ENCODE assay signal across 25 cellular contexts in genomic region chr15:65404196-65404872, GRCh38. TPM values are rescaled to one million over a fixed set of nuclear protein-coding genes. Genes with fewer than 3 reads are reported as not detected.
DNase-seq lines count a peak whose midpoint lies in the region; TF ChIP-seq lines count a peak whose summit lies in the region.
"Had no signal": no experiment of that assay in that cellular context is flagged by ENCODE, and none has a peak within 500 bp of the region (broad histone marks: within the 10 kb centered on the region; RNA-seq: fewer than 3 reads in every experiment).

No MANE protein-coding gene starts in this region.

- peaks cover 72% of the 10 kb centered on the region for H3K4me1 Mint-ChIP-seq in nephron

- no peak overlapping the region for H3K14ac ChIP-seq in mesenchymal stem cell (ENCODE audit: low read length in 2 of 2)

- H3K79me1 ChIP-seq in mesenchymal stem cell (replicated peaks; ENCODE audit: low read length, poor library complexity, severe bottlenecking) = peaks cover 12% of the 10 kb centered on the region

- no peak overlapping the region for H2BK15ac ChIP-seq in mesenchymal stem cell (ENCODE audit: low read depth, poor library complexity, severe bottlenecking)

- H3K36me3 ChIP-seq in smooth muscle cell (ENCODE audit: low read depth) = no peaks in the 10 kb centered on the region
- H3K36me3 ChIP-seq in mesenchymal stem cell (ENCODE audit: control insufficient read depth in 1 of 2, insufficient read depth in 2 of 2, low read depth in 1 of 2, low read length in 2 of 2) = peaks cover 0 to 20% of the 10 kb centered on the region in 2 experiments
- H3K36me3 ChIP-seq: SJSA1 had no signal

- peak; percentile 32 for DNase-seq in NCI-H82 (lab: John Stamatoyannopoulos, UW)
- no peak for DNase-seq in NCI-H82 treated with DMSO at 0.1 percent for 48 hours (lab: John Stamatoyannopoulos, UW; ENCODE audit: unreplicated experiment)
- peak; percentile 4 for DNase-seq in epidermal melanocyte (ENCODE audit: insufficient read length, low spot score)
- DNase-seq in smooth muscle cell (lab: John Stamatoyannopoulos, UW; ENCODE audit: unreplicated experiment) = no peak
- no peak for DNase-seq in stimulated activated CD4-positive, alpha-beta T cell treated with anti-CD3 and anti-CD28 coated beads, Interleukin-4, amount 100 ng/mL, for 4 hours
- DNase-seq in EL = no peak
- DNase-seq in mesenchymal stem cell = no peak
- DNase-seq: AML-193, COR-L47, DMS 273 treated with DMSO at 0.1 percent for 48 hours, DND-41, GDM1, GM23248, HFFc6, IMR-90, Karpas-422, NCI-H1417 treated with DMSO at 0.1 percent for 48 hours, NCI-H187 treated with DMSO at 0.1 percent for 48 hours, NCI-H226, NCI-H524 treated with DMSO at 0.1 percent for 48 hours had no signal

- no peak overlapping the region for H3K4ac ChIP-seq in mesenchymal stem cell (ENCODE audit: low read depth in 1 of 2, low read length in 2 of 2)

- H3K4me3 Mint-ChIP-seq in nephron = peak overlapping the region in 1 of 3 experiments; percentile 63
- H3K4me3 Mint-ChIP-seq: HFFc6 had no signal

- H3K4me3 ChIP-seq in smooth muscle cell = no peak overlapping the region
- no peak overlapping the region for H3K4me3 ChIP-seq in mesenchymal stem cell (ENCODE audit: insufficient read depth in 1 of 2, low read depth in 1 of 2, low read length in 2 of 2)
- H3K4me3 ChIP-seq: GM23248, SJSA1 had no signal

- H3K23ac ChIP-seq in mesenchymal stem cell (ENCODE audit: low read length in 2 of 2) = no peak overlapping the region

- H3K9me3 Mint-ChIP-seq in nephron = no peaks in the 10 kb centered on the region
- H3K9me3 Mint-ChIP-seq: HFFc6 had no signal

- WGBS in smooth muscle cell (ENCODE audit: low lambda C conversion rate) = 75% methylated on average over 6 of the region's 6 CpGs
- 75% methylated on average over 5 of the region's 6 CpGs for WGBS in mesenchymal stem cell

- H3K4me2 ChIP-seq in smooth muscle cell = no peak overlapping the region
- H3K4me2 ChIP-seq in mesenchymal stem cell (ENCODE audit: low read length, poor library complexity, severe bottlenecking) = no peak overlapping the region

- H2BK5ac ChIP-seq in mesenchymal stem cell (ENCODE audit: low read depth, low read length, poor library complexity, severe bottlenecking) = no peak overlapping the region

- peaks cover 19% of the 10 kb centered on the region for H3K36me3 Mint-ChIP-seq in nephron (ENCODE audit: low read depth)

- H2BK12ac ChIP-seq in mesenchymal stem cell (ENCODE audit: low read length in 2 of 2) = no peak overlapping the region

- H2AFZ ChIP-seq in smooth muscle cell (ENCODE audit: low read depth) (no peak overlapping the region), mesenchymal stem cell (ENCODE audit: low read depth, low read length) (no peak overlapping the region)
- H2AFZ ChIP-seq: GM23248 had no signal

- H2BK120ac ChIP-seq in mesenchymal stem cell (ENCODE audit: low read depth, low read length) = no peak overlapping the region

- peaks cover 5% of the 10 kb centered on the region for H4K20me1 ChIP-seq in smooth muscle cell (ENCODE audit: low read depth)

- no peak overlapping the region for H3K18ac ChIP-seq in mesenchymal stem cell (ENCODE audit: low read depth in 1 of 2, low read length in 2 of 2)

- peaks cover 14% of the 10 kb centered on the region for H3K79me2 ChIP-seq in smooth muscle cell (ENCODE audit: low read depth)

- peak overlapping the region; percentile 58 to 83 (median 70) for H3K27ac Mint-ChIP-seq in nephron
- H3K27ac Mint-ChIP-seq: HFFc6 had no signal

- H3K27ac ChIP-seq in smooth muscle cell (ENCODE audit: low read depth) = peak overlapping the region; percentile 71
- no peak overlapping the region for H3K27ac ChIP-seq in mesenchymal stem cell (ENCODE audit: low read length, poor library complexity, severe bottlenecking)
- H3K27ac ChIP-seq: 22Rv1, GM23248, HL-60, SJSA1 had no signal

- H3K4me1 ChIP-seq in smooth muscle cell (ENCODE audit: low read depth) (peaks cover 24% of the 10 kb centered on the region), mesenchymal stem cell (ENCODE audit: control insufficient read depth, insufficient read depth, low read depth, low read length) (peaks cover 19% of the 10 kb centered on the region)

- H3K9me3 ChIP-seq in smooth muscle cell (replicated peaks; ENCODE audit: low read depth) (no peaks in the 10 kb centered on the region), mesenchymal stem cell (ENCODE audit: control insufficient read depth, low read length) (no peaks in the 10 kb centered on the region)
- H3K9me3 ChIP-seq: SJSA1 had no signal

- no peak overlapping the region for H4K91ac ChIP-seq in mesenchymal stem cell (ENCODE audit: low read length)

- peaks cover 5% of the 10 kb centered on the region for H3K27me3 Mint-ChIP-seq in nephron (ENCODE audit: low read depth)

- H3K9ac ChIP-seq in smooth muscle cell (ENCODE audit: low read depth) (no peak overlapping the region), mesenchymal stem cell (ENCODE audit: low read length) (no peak overlapping the region)
- H3K9ac ChIP-seq: GM23248 had no signal

- H4K8ac ChIP-seq in mesenchymal stem cell (ENCODE audit: low read length) = no peak overlapping the region

- peaks cover 13% of the 10 kb centered on the region for H3F3A ChIP-seq in smooth muscle cell (ENCODE audit: low read depth)

- H3K27me3 ChIP-seq in smooth muscle cell (ENCODE audit: low read depth) = no peaks in the 10 kb centered on the region
- peaks cover 0 to 7% of the 10 kb centered on the region in 2 experiments for H3K27me3 ChIP-seq in mesenchymal stem cell (ENCODE audit: control insufficient read depth in 1 of 2, insufficient read depth in 1 of 2, low read length in 2 of 2)
- H3K27me3 ChIP-seq: SJSA1 had no signal

- TF ChIP-seq CTCF in nephron (IDR thresholded peaks at IDR 0.05; ENCODE audit: unreplicated experiment in 3 of 3) (no peak), smooth muscle cell (IDR thresholded peaks at IDR 0.05; ENCODE audit: borderline replicate concordance, insufficient read depth, poor library complexity, severe bottlenecking) (no peak)

- H2AK5ac ChIP-seq in mesenchymal stem cell (ENCODE audit: low read length, severe bottlenecking) = no peak overlapping the region

RNA-seq across cellular contexts. Expression of gene IGDCC4, which starts 18.4 kb away (rescaled TPM):
- 20.0 and 20.5 TPM in 2 replicates for total RNA-seq in smooth muscle cell
- 24.2 and 25.2 TPM in 2 replicates for polyA plus RNA-seq in smooth muscle cell
- 14.9 TPM for polyA plus RNA-seq in mesenchymal stem cell (2013, experiment 1 of 2)
- 17.1 TPM for polyA plus RNA-seq in mesenchymal stem cell (2013, experiment 2 of 2)
- total RNA-seq: MCF 10A had no signal

RNA-seq across cellular contexts. Expression of gene IGDCC3, which starts 26.5 kb away (rescaled TPM):
- 2.6 and 3.2 TPM in 2 replicates for total RNA-seq in smooth muscle cell
- 5.9 and 8.5 TPM in 2 replicates for polyA plus RNA-seq in smooth muscle cell
- polyA plus RNA-seq in mesenchymal stem cell (2013, experiment 1 of 2) = 4.8 TPM
- polyA plus RNA-seq in mesenchymal stem cell (2013, experiment 2 of 2) = 4.8 TPM
- total RNA-seq: GM23248, HFFc6, MCF 10A, SJSA1 had no signal
- polyA plus RNA-seq: GM23248 had no signal

Comparison
In these comparisons a context has a peak if more than half of its experiments do, and no peak if none do; other contexts are left out.
1. DNase-seq: peak in NCI-H82 (single experiment) and epidermal melanocyte (single experiment); none in NCI-H82 treated with DMSO at 0.1 percent for 48 hours (single experiment), smooth muscle cell (single experiment), stimulated activated CD4-positive, alpha-beta T cell treated with anti-CD3 and anti-CD28 coated beads, Interleukin-4, amount 100 ng/mL, for 4 hours (0 of 2), EL (single experiment) and mesenchymal stem cell (single experiment).